In the genomic region with DNA sequence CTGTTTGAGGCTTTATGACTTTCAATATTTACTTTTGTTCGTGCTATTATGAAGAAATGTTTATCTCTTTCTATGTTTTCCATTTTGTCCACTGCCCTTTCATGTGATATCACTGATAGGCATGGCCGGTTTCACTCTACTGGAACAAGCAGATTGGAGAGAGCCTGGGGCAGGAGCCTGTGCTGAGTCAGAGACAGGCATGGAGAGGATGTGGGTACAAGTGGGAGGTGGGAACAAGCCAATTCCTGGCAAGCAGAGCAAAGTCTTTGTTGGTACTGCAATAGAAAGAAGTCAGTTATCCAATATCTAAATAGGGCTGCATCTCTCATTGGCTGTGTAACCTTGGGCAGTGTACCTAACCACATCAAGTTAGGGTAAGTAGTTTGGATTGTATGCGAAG, we compare ENCODE assay signal across 1 cellular context.
TF ChIP-seq lines count a peak whose summit lies in the region.

No MANE protein-coding gene starts in this region.

TF ChIP-seq in GM23338, 12 proteins besides CTCF, POLR2A, EP300 and RAD21 (continued from another document):
- TF ChIP-seq, protein P1, sequence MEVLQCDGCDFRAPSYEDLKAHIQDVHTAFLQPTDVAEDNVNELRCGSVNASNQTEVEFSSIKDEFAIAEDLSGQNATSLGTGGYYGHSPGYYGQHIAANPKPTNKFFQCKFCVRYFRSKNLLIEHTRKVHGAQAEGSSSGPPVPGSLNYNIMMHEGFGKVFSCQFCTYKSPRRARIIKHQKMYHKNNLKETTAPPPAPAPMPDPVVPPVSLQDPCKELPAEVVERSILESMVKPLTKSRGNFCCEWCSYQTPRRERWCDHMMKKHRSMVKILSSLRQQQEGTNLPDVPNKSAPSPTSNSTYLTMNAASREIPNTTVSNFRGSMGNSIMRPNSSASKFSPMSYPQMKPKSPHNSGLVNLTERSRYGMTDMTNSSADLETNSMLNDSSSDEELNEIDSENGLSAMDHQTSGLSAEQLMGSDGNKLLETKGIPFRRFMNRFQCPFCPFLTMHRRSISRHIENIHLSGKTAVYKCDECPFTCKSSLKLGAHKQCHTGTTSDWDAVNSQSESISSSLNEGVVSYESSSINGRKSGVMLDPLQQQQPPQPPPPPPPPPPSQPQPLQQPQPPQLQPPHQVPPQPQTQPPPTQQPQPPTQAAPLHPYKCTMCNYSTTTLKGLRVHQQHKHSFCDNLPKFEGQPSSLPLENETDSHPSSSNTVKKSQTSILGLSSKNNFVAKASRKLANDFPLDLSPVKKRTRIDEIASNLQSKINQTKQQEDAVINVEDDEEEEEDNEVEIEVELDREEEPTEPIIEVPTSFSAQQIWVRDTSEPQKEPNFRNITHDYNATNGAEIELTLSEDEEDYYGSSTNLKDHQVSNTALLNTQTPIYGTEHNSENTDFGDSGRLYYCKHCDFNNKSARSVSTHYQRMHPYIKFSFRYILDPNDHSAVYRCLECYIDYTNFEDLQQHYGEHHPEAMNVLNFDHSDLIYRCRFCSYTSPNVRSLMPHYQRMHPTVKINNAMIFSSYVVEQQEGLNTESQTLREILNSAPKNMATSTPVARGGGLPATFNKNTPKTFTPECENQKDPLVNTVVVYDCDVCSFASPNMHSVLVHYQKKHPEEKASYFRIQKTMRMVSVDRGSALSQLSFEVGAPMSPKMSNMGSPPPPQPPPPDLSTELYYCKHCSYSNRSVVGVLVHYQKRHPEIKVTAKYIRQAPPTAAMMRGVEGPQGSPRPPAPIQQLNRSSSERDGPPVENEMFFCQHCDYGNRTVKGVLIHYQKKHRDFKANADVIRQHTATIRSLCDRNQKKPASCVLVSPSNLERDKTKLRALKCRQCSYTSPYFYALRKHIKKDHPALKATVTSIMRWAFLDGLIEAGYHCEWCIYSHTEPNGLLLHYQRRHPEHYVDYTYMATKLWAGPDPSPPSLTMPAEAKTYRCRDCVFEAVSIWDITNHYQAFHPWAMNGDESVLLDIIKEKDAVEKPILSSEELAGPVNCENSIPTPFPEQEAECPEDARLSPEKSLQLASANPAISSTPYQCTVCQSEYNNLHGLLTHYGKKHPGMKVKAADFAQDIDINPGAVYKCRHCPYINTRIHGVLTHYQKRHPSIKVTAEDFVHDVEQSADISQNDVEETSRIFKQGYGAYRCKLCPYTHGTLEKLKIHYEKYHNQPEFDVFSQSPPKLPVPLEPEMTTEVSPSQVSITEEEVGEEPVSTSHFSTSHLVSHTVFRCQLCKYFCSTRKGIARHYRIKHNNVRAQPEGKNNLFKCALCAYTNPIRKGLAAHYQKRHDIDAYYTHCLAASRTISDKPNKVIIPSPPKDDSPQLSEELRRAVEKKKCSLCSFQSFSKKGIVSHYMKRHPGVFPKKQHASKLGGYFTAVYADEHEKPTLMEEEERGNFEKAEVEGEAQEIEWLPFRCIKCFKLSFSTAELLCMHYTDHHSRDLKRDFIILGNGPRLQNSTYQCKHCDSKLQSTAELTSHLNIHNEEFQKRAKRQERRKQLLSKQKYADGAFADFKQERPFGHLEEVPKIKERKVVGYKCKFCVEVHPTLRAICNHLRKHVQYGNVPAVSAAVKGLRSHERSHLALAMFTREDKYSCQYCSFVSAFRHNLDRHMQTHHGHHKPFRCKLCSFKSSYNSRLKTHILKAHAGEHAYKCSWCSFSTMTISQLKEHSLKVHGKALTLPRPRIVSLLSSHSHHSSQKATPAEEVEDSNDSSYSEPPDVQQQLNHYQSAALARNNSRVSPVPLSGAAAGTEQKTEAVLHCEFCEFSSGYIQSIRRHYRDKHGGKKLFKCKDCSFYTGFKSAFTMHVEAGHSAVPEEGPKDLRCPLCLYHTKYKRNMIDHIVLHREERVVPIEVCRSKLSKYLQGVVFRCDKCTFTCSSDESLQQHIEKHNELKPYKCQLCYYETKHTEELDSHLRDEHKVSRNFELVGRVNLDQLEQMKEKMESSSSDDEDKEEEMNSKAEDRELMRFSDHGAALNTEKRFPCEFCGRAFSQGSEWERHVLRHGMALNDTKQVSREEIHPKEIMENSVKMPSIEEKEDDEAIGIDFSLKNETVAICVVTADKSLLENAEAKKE (CRISPR knock-in tag; IDR thresholded peaks at IDR 0.05) = no peak
- TF ChIP-seq, protein P2, sequence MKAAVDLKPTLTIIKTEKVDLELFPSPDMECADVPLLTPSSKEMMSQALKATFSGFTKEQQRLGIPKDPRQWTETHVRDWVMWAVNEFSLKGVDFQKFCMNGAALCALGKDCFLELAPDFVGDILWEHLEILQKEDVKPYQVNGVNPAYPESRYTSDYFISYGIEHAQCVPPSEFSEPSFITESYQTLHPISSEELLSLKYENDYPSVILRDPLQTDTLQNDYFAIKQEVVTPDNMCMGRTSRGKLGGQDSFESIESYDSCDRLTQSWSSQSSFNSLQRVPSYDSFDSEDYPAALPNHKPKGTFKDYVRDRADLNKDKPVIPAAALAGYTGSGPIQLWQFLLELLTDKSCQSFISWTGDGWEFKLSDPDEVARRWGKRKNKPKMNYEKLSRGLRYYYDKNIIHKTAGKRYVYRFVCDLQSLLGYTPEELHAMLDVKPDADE (IDR thresholded peaks at IDR 0.05) = no peak
- TF ChIP-seq, protein P3, sequence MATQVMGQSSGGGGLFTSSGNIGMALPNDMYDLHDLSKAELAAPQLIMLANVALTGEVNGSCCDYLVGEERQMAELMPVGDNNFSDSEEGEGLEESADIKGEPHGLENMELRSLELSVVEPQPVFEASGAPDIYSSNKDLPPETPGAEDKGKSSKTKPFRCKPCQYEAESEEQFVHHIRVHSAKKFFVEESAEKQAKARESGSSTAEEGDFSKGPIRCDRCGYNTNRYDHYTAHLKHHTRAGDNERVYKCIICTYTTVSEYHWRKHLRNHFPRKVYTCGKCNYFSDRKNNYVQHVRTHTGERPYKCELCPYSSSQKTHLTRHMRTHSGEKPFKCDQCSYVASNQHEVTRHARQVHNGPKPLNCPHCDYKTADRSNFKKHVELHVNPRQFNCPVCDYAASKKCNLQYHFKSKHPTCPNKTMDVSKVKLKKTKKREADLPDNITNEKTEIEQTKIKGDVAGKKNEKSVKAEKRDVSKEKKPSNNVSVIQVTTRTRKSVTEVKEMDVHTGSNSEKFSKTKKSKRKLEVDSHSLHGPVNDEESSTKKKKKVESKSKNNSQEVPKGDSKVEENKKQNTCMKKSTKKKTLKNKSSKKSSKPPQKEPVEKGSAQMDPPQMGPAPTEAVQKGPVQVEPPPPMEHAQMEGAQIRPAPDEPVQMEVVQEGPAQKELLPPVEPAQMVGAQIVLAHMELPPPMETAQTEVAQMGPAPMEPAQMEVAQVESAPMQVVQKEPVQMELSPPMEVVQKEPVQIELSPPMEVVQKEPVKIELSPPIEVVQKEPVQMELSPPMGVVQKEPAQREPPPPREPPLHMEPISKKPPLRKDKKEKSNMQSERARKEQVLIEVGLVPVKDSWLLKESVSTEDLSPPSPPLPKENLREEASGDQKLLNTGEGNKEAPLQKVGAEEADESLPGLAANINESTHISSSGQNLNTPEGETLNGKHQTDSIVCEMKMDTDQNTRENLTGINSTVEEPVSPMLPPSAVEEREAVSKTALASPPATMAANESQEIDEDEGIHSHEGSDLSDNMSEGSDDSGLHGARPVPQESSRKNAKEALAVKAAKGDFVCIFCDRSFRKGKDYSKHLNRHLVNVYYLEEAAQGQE (IDR thresholded peaks at IDR 0.05; ENCODE audit: unreplicated experiment) = no peak
- TF ChIP-seq STAT1 (IDR thresholded peaks at IDR 0.05; ENCODE audit: unreplicated experiment) = no peak
- no peak for TF ChIP-seq JUNB (IDR thresholded peaks at IDR 0.05; ENCODE audit: unreplicated experiment)
- no peak for TF ChIP-seq ZNF114 (CRISPR knock-in tag; IDR thresholded peaks at IDR 0.05)
- no peak for TF ChIP-seq NANOG (IDR thresholded peaks at IDR 0.05; ENCODE audit: borderline replicate concordance)
- TF ChIP-seq ZNF331 (CRISPR knock-in tag; IDR thresholded peaks at IDR 0.05; ENCODE audit: low read depth) = no peak
